In the genomic region with DNA sequence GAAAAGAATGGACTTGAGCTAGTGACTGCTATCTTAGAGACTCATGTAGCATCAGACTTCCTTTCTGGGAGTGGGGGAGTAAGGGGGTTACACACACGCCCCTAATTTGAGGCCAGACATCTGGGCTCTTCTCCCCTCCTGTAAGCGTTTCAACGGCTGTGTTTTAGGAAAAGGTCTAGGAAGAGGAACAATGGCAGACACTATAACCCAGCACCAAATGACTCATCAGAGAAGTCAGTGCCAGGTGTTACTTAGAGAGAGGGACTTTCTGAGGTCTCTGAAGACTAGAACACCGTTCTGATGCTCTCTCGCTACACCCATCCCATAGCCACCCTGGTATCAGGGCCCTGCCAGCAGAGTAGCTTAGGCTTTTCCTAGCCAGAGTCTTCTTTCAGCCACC, we compare ENCODE assay signal across 10 cellular contexts.
A peak's percentile ranks its signal among the peaks of the same experiment; 100 is the strongest.
DNase-seq lines count a peak whose midpoint lies in the region; ATAC-seq, FAIRE-seq and TF ChIP-seq lines count a peak whose summit lies in the region.
"Had no signal": no experiment of that assay in that cellular context is flagged by ENCODE, and none has a peak within 500 bp of the region (broad histone marks: within the 10 kb centered on the region; RNA-seq: fewer than 3 reads in every experiment).

No MANE protein-coding gene starts in this region.

- H3K27ac ChIP-seq in right lobe of liver: no peak overlapping the region
- H3K27ac ChIP-seq: esophagus muscularis mucosa had no signal

- DNase-seq in bronchial epithelial cell (ENCODE audit: low read depth) (peak; percentile 12), NCI-H524 treated with DMSO at 0.1 percent for 48 hours (lab: John Stamatoyannopoulos, UW) (no peak), right lobe of liver (no peak), GOT3 (lab: John Stamatoyannopoulos, UW) (no peak)
- no peak for DNase-seq in activated naive CD4-positive, alpha-beta T cell treated with anti-CD3 and anti-CD28 coated beads, Interleukin-2, amount 10 ng/mL, durations not matched to agents 7 days and 5 days
- DNase-seq: activated T-cell treated with anti-CD3 and anti-CD28 coated beads, Interleukin-2, amount 50 U/mL, for 1 hour had no signal

- TF ChIP-seq POLR2A in right lobe of liver (IDR thresholded peaks at IDR 0.05): no peak

- peak; percentile 96 for ATAC-seq in GM18498 (IDR thresholded peaks at IDR 0.05; ENCODE audit: unreplicated experiment)
- peak; percentile 96 for ATAC-seq in GM21423 (IDR thresholded peaks at IDR 0.05; ENCODE audit: unreplicated experiment)
- peak; percentile 98 for ATAC-seq in HG03196 (IDR thresholded peaks at IDR 0.05; ENCODE audit: unreplicated experiment)
- no peak for ATAC-seq in right lobe of liver

- H3K27me3 ChIP-seq in bronchial epithelial cell (ENCODE audit: control insufficient read depth, insufficient read depth, low read length) (no peaks in the 10 kb centered on the region), right lobe of liver (no peaks in the 10 kb centered on the region)
- H3K27me3 ChIP-seq: esophagus muscularis mucosa had no signal

- no peak overlapping the region for H3K4me3 Mint-ChIP-seq in activated naive CD4-positive, alpha-beta T cell treated with anti-CD3 and anti-CD28 coated beads, Interleukin-2, amount 10 ng/mL, durations not matched to agents 7 days and 5 days

- no peaks in the 10 kb centered on the region for H3K4me1 Mint-ChIP-seq in activated naive CD4-positive, alpha-beta T cell treated with anti-CD3 and anti-CD28 coated beads, Interleukin-2, amount 10 ng/mL, durations not matched to agents 7 days and 5 days

- intact Hi-C loops in right lobe of liver (cut with DNase I): no loop called here

- WGBS in right lobe of liver (ENCODE audit: insufficient coverage, low coverage, low lambda C conversion rate, missing lambda C conversion rate): 49% methylated on average over 4 of the region's 5 CpGs

- no peaks in the 10 kb centered on the region for H3K9me3 ChIP-seq in right lobe of liver
- H3K9me3 ChIP-seq: esophagus muscularis mucosa had no signal

- CTCF ChIA-PET in activated naive CD4-positive, alpha-beta T cell treated with anti-CD3 and anti-CD28 coated beads, Interleukin-2, amount 10 ng/mL, durations not matched to agents 7 days and 5 days (lab: Charles Lee): no interaction called here

- no peak for FAIRE-seq in bronchial epithelial cell (lab: Jason Lieb, UNC)

- H3K27me3 Mint-ChIP-seq in activated naive CD4-positive, alpha-beta T cell treated with anti-CD3 and anti-CD28 coated beads, Interleukin-2, amount 10 ng/mL, durations not matched to agents 7 days and 5 days: no peaks in the 10 kb centered on the region

- no peaks in the 10 kb centered on the region for H3K4me1 ChIP-seq in right lobe of liver

- TF ChIP-seq CTCF in bronchial epithelial cell (IDR thresholded peaks at IDR 0.05; ENCODE audit: insufficient read depth, low read length, severe bottlenecking): no peak
- no peak for TF ChIP-seq CTCF in right lobe of liver (IDR thresholded peaks at IDR 0.05)

- no peak overlapping the region for H3K27ac Mint-ChIP-seq in activated naive CD4-positive, alpha-beta T cell treated with anti-CD3 and anti-CD28 coated beads, Interleukin-2, amount 10 ng/mL, durations not matched to agents 7 days and 5 days

- H3K36me3 ChIP-seq in bronchial epithelial cell (ENCODE audit: control insufficient read depth, insufficient read depth, low read length): no peaks in the 10 kb centered on the region
- no peaks in the 10 kb centered on the region for H3K36me3 ChIP-seq in right lobe of liver

- no peak overlapping the region for H3K4me3 ChIP-seq in bronchial epithelial cell (ENCODE audit: low read depth, low read length)
- no peak overlapping the region for H3K4me3 ChIP-seq in right lobe of liver
- H3K4me3 ChIP-seq: esophagus muscularis mucosa had no signal

- no peaks in the 10 kb centered on the region for H3K36me3 Mint-ChIP-seq in activated naive CD4-positive, alpha-beta T cell treated with anti-CD3 and anti-CD28 coated beads, Interleukin-2, amount 10 ng/mL, durations not matched to agents 7 days and 5 days

- H3K9me3 Mint-ChIP-seq in activated naive CD4-positive, alpha-beta T cell treated with anti-CD3 and anti-CD28 coated beads, Interleukin-2, amount 10 ng/mL, durations not matched to agents 7 days and 5 days: no peaks in the 10 kb centered on the region

Comparison
In these comparisons a context has a peak if more than half of its experiments do, and no peak if none do; other contexts are left out.
1. ATAC-seq: peak in GM18498 (single experiment), GM21423 (single experiment) and HG03196 (single experiment); none in right lobe of liver (0 of 4).